Comparison of ENCODE assay signal across 27 cellular contexts in the genomic region with DNA sequence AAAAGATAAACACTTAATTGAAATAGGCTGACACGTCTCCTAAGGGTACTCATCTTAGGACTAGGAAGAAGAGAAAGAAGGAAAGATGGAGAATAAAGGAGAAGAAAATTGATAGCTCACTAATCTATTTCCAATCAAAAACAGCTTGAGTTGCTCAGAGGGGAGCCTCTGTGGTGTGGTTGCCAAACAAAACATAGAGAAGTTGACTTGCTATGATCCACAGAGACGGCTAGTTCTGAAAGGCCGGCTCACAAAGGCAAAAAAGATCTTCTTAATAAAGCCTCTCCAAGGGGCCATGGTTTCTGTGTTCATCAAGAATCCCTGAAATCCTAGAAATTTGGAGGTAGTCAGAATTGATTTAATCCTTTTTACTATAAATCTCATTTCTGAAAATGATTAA.
"Had no signal": no experiment of that assay in that cellular context is flagged by ENCODE, and none has a peak within 500 bp of the region (broad histone marks: within the 10 kb centered on the region; RNA-seq: fewer than 3 reads in every experiment).

No MANE protein-coding gene starts in this region.

- H3K27ac Mint-ChIP-seq: activated CD4-positive, alpha-beta memory T cell treated with anti-CD3 and anti-CD28 coated beads for 36 hours; activated CD4-positive, alpha-beta T cell treated with anti-CD3 and anti-CD28 coated beads, Interleukin-2, amount 10 ng/mL, durations not matched to agents 24 days and 14 days; activated naive CD4-positive, alpha-beta T cell treated with anti-CD3 and anti-CD28 coated beads for 36 hours; activated naive CD8-positive, alpha-beta T cell treated with anti-CD3 and anti-CD28 coated beads for 36 hours; activated T-helper 1 cell treated with anti-CD3 and anti-CD28 coated beads, Interleukin-12 subunit alpha, Interleukin-12 subunit beta, Interleukin-2, Interleukin-4 antibody, amounts not matched to agents 30 ng/mL and 10 ng/mL and 1 ng/mL, durations not matched to agents 14 hours and 24 hours and 36 hours; dendritic cell treated with granulocyte-macrophage colony-stimulating factor and Interleukin-4, amounts not matched to agents 40 ng/mL and 50 ng/mL, for 4 days; endodermal cell; mesothelial cell of epicardium; naive B cell; T-helper 17 cell had no signal

- H3K4me1 ChIP-seq: adrenal gland, gastrocnemius medialis, parathyroid adenoma, psoas muscle, spleen had no signal

- H3K4me3 Mint-ChIP-seq: activated CD4-positive, alpha-beta memory T cell treated with anti-CD3 and anti-CD28 coated beads for 36 hours; activated CD4-positive, alpha-beta T cell treated with anti-CD3 and anti-CD28 coated beads, Interleukin-2, amount 10 ng/mL, durations not matched to agents 24 days and 14 days; activated naive CD4-positive, alpha-beta T cell treated with anti-CD3 and anti-CD28 coated beads for 36 hours; activated naive CD8-positive, alpha-beta T cell treated with anti-CD3 and anti-CD28 coated beads for 36 hours; activated T-helper 1 cell treated with anti-CD3 and anti-CD28 coated beads, Interleukin-12 subunit alpha, Interleukin-12 subunit beta, Interleukin-2, Interleukin-4 antibody, amounts not matched to agents 30 ng/mL and 10 ng/mL and 1 ng/mL, durations not matched to agents 14 hours and 24 hours and 36 hours; dendritic cell treated with granulocyte-macrophage colony-stimulating factor and Interleukin-4, amounts not matched to agents 40 ng/mL and 50 ng/mL, for 4 days; endodermal cell; mesothelial cell of epicardium; naive B cell; T-helper 17 cell had no signal

- H3K27me3 ChIP-seq: adrenal gland, gastrocnemius medialis, spleen, tibial nerve had no signal

- H3K36me3 ChIP-seq: adrenal gland, gastrocnemius medialis, spleen, tibial nerve had no signal

- H3K9me3 Mint-ChIP-seq: activated CD4-positive, alpha-beta memory T cell treated with anti-CD3 and anti-CD28 coated beads for 36 hours; activated CD4-positive, alpha-beta T cell treated with anti-CD3 and anti-CD28 coated beads, Interleukin-2, amount 10 ng/mL, durations not matched to agents 24 days and 14 days; activated naive CD4-positive, alpha-beta T cell treated with anti-CD3 and anti-CD28 coated beads for 36 hours; activated naive CD8-positive, alpha-beta T cell treated with anti-CD3 and anti-CD28 coated beads for 36 hours; activated T-helper 1 cell treated with anti-CD3 and anti-CD28 coated beads, Interleukin-12 subunit alpha, Interleukin-12 subunit beta, Interleukin-2, Interleukin-4 antibody, amounts not matched to agents 30 ng/mL and 10 ng/mL and 1 ng/mL, durations not matched to agents 14 hours and 24 hours and 36 hours; dendritic cell treated with granulocyte-macrophage colony-stimulating factor and Interleukin-4, amounts not matched to agents 40 ng/mL and 50 ng/mL, for 4 days; endodermal cell; mesothelial cell of epicardium; naive B cell had no signal

- H3K4me3 ChIP-seq: adrenal gland, gastrocnemius medialis, psoas muscle, spleen, tibial nerve had no signal

- H3K27ac ChIP-seq: adrenal gland, gastrocnemius medialis, parathyroid adenoma, psoas muscle, spleen, tibial nerve had no signal

- H3K27me3 Mint-ChIP-seq: dendritic cell treated with granulocyte-macrophage colony-stimulating factor and Interleukin-4, amounts not matched to agents 40 ng/mL and 50 ng/mL, for 4 days had no signal

- H3K4me1 Mint-ChIP-seq: activated CD4-positive, alpha-beta T cell treated with anti-CD3 and anti-CD28 coated beads, Interleukin-2, amount 10 ng/mL, durations not matched to agents 24 days and 14 days; activated naive CD8-positive, alpha-beta T cell treated with anti-CD3 and anti-CD28 coated beads for 36 hours; endodermal cell; naive B cell; T-helper 17 cell had no signal

- H3K79me2 ChIP-seq: parathyroid adenoma had no signal

- DNase-seq: activated CD4-positive, alpha-beta memory T cell treated with anti-CD3 and anti-CD28 coated beads for 36 hours; activated CD4-positive, alpha-beta T cell treated with anti-CD3 and anti-CD28 coated beads, Interleukin-2, amount 10 ng/mL, durations not matched to agents 24 days and 14 days; activated CD4-positive, CD25-positive, alpha-beta regulatory T cell treated with anti-CD3 and anti-CD28 coated beads, Interleukin-2, amount 50 U/mL, for 72 hours; activated CD8-positive, alpha-beta memory T cell treated with anti-CD3 and anti-CD28 coated beads, Interleukin-2, amount 50 U/mL, for 4 hours; activated effector memory CD4-positive, alpha-beta T cell treated with anti-CD3 and anti-CD28 coated beads, Interleukin-2, amount 50 U/mL, for 16 hours; activated naive CD4-positive, alpha-beta T cell treated with anti-CD3 and anti-CD28 coated beads for 36 hours; activated naive CD8-positive, alpha-beta T cell treated with anti-CD3 and anti-CD28 coated beads for 36 hours; activated T-cell treated with anti-CD3 and anti-CD28 coated beads, Interleukin-2, amount 50 U/mL, for 1 hour; adrenal gland; aorta; central memory CD4-positive, alpha-beta T cell; endodermal cell; gastrocnemius medialis; glutamatergic neuron; left cardiac atrium; naive B cell; occipital lobe; psoas muscle; spleen; stimulated activated naive CD4-positive, alpha-beta T cell; T-helper 17 cell; T1000 had no signal

- H3K36me3 Mint-ChIP-seq: activated CD4-positive, alpha-beta memory T cell treated with anti-CD3 and anti-CD28 coated beads for 36 hours; activated naive CD8-positive, alpha-beta T cell treated with anti-CD3 and anti-CD28 coated beads for 36 hours; mesothelial cell of epicardium; naive B cell had no signal

- H3K9ac ChIP-seq: parathyroid adenoma had no signal

- H2AFZ ChIP-seq: parathyroid adenoma had no signal

- H3K9me3 ChIP-seq: adrenal gland, gastrocnemius medialis, psoas muscle, spleen, tibial nerve had no signal
